ENCODE assay signal across 8 cellular contexts in genomic region chr5:32233696-32234447, GRCh38. TPM values are rescaled to one million over a fixed set of nuclear protein-coding genes. Genes with fewer than 3 reads are reported as not detected.
A peak's percentile ranks its signal among the peaks of the same experiment; 100 is the strongest.
DNase-seq lines count a peak whose midpoint lies in the region; ATAC-seq, FAIRE-seq and TF ChIP-seq lines count a peak whose summit lies in the region.

No MANE protein-coding gene starts in this region.

- intact Hi-C loops in breast epithelium (cut with DNase I; ENCODE audit: low total_unique reads) (loop anchor here (10.0 kb wide), 1 partner anchor 81 kb away; the partner anchor contains the start of gene MTMR12), HepG2 (cut with micrococcal nuclease; ENCODE audit: unreplicated experiment) (loop anchor here (1.0 to 2.0 kb wide), 4 partner anchors 41 to 97 kb away; partner anchors contain the start of gene MTMR12), upper lobe of right lung (cut with DNase I) (no loop called here)

- H3K27ac ChIP-seq in breast epithelium, result peak overlapping the region; percentile 87 to 89
- H3K27ac ChIP-seq in HepG2 (ENCODE audit: extremely low read length, insufficient read depth, low read length), result peak overlapping the region; percentile 97
- peak overlapping the region; percentile 63 for H3K27ac ChIP-seq in upper lobe of right lung

- peaks cover 3% of the 10 kb centered on the region for H3K79me2 ChIP-seq in HepG2 (ENCODE audit: insufficient read depth, low read length)

- TF ChIP-seq EP300 in HepG2 (IDR thresholded peaks at IDR 0.05; ENCODE audit: low read depth in 2 of 2, low read length in 2 of 2) (peak; percentile 71 to 95), HepG2 (CRISPR knock-in tag; IDR thresholded peaks at IDR 0.05; ENCODE audit: borderline replicate concordance) (peak; percentile 96)

- POLR2A ChIA-PET in HepG2 (lab: Yijun Ruan, JAX), result interaction anchor here (0.7 to 4.6 kb wide), 24 partner anchors 9 to 298 kb away, joined by 3 to 78 read pairs (median 5); partner anchors contain the start of genes GOLPH3, MTMR12 and ZFR

- no peak for DNase-seq in activated naive CD4-positive, alpha-beta T cell treated with anti-CD3 and anti-CD28 coated beads, Interleukin-2, amount 50 U/mL, for 72 hours (ENCODE audit: low spot score in 2 of 2)
- DNase-seq in activated naive CD4-positive, alpha-beta T cell (lab: John Stamatoyannopoulos, UW), result no peak
- peak in 1 of 2 donors; percentile 86 for DNase-seq in breast epithelium (ENCODE audit: low spot score in 2 of 2)
- DNase-seq in HepG2 (ENCODE audit: low spot score), result peak; percentile 100
- DNase-seq in upper lobe of right lung, result no peak
- DNase-seq in activated gamma-delta T cell treated with Interleukin-2 at 50 U/mL for 16 hours, result no peak
- DNase-seq in activated T-cell treated with anti-CD3 and anti-CD28 coated beads, Interleukin-2, amount 50 U/mL, for 72 hours, result no peak

- H4K20me1 ChIP-seq in HepG2 (ENCODE audit: insufficient read depth, low read length), result no peaks in the 10 kb centered on the region

- TSS peak; percentile 88 for BruUV-seq in HepG2 (replicated peaks; lab: Mats Ljungman, UMichigan)

- H3K4me1 Mint-ChIP-seq in activated T-cell treated with anti-CD3 and anti-CD28 coated beads, Interleukin-2, amount 50 U/mL, for 72 hours (ENCODE audit: low read depth), result peaks cover 13% of the 10 kb centered on the region

- H2AFZ ChIP-seq in HepG2 (ENCODE audit: low read length), result no peak overlapping the region

- in situ Hi-C loops in HepG2 (cut with HindIII; ENCODE audit: extremely low pct_ligation_motif_present, low pct_unique_long_range_greater_than_20kb), result no loop called here

- H3K27ac Mint-ChIP-seq in activated naive CD4-positive, alpha-beta T cell treated with anti-CD3 and anti-CD28 coated beads, Interleukin-2, amount 50 U/mL, for 72 hours, result peak overlapping the region; percentile 41 to 72
- H3K27ac Mint-ChIP-seq in activated T-cell treated with anti-CD3 and anti-CD28 coated beads, Interleukin-2, amount 50 U/mL, for 72 hours, result no peak overlapping the region

- ATAC-seq in activated naive CD4-positive, alpha-beta T cell treated with anti-CD3 and anti-CD28 coated beads, Interleukin-2, amount 50 U/mL, for 72 hours, result no peak
- peak; percentile 98 for ATAC-seq in HepG2
- peak; percentile 70 for ATAC-seq in upper lobe of right lung
- ATAC-seq in activated T-cell treated with anti-CD3 and anti-CD28 coated beads, Interleukin-2, amount 50 U/mL, for 72 hours (replicated peaks in 1 of 2), result no peak
- ATAC-seq in HG02852 (IDR thresholded peaks at IDR 0.05; ENCODE audit: unreplicated experiment), result no peak

- no peaks in the 10 kb centered on the region for H3K9me3 Mint-ChIP-seq in activated naive CD4-positive, alpha-beta T cell treated with anti-CD3 and anti-CD28 coated beads, Interleukin-2, amount 50 U/mL, for 72 hours
- H3K9me3 Mint-ChIP-seq in activated T-cell treated with anti-CD3 and anti-CD28 coated beads, Interleukin-2, amount 50 U/mL, for 72 hours, result no peaks in the 10 kb centered on the region

- H3K36me3 ChIP-seq in breast epithelium (no peaks in the 10 kb centered on the region), HepG2 (replicated peaks in 1 of 2; ENCODE audit: control insufficient read depth in 1 of 2, insufficient read depth in 2 of 2, low read length in 2 of 2) (peaks cover 14 to 55% of the 10 kb centered on the region in 2 experiments), upper lobe of right lung (peaks cover 52% of the 10 kb centered on the region)

- peak overlapping the region; percentile 78 for H3K9ac ChIP-seq in HepG2 (ENCODE audit: insufficient read depth, low read depth, low read length)

- no peak overlapping the region for H3K4me3 Mint-ChIP-seq in activated T-cell treated with anti-CD3 and anti-CD28 coated beads, Interleukin-2, amount 50 U/mL, for 72 hours

- peaks cover 0 to 3% of the 10 kb centered on the region in 2 donors for H3K36me3 Mint-ChIP-seq in activated naive CD4-positive, alpha-beta T cell treated with anti-CD3 and anti-CD28 coated beads, Interleukin-2, amount 50 U/mL, for 72 hours
- peaks cover 5 to 12% of the 10 kb centered on the region in 2 donors for H3K36me3 Mint-ChIP-seq in activated T-cell treated with anti-CD3 and anti-CD28 coated beads, Interleukin-2, amount 50 U/mL, for 72 hours (ENCODE audit: insufficient read depth in 2 of 2)

- no peak for TF ChIP-seq CTCF in breast epithelium (IDR thresholded peaks at IDR 0.05)
- no peak for TF ChIP-seq CTCF in HepG2 (CRISPR knock-in tag; IDR thresholded peaks at IDR 0.05)
- TF ChIP-seq CTCF in upper lobe of right lung (IDR thresholded peaks at IDR 0.05), result no peak

- H3K4me1 ChIP-seq in breast epithelium, result peaks cover 0 to 18% of the 10 kb centered on the region in 2 donors
- peaks cover 56% of the 10 kb centered on the region for H3K4me1 ChIP-seq in HepG2 (ENCODE audit: insufficient read depth, low read length)
- H3K4me1 ChIP-seq in upper lobe of right lung, result peaks cover 29% of the 10 kb centered on the region

- WGBS in HepG2 (ENCODE audit: low lambda C conversion rate), result 2% methylated on average over 10 of the region's 10 CpGs

- TF ChIP-seq RAD21 in HepG2 (CRISPR knock-in tag; IDR thresholded peaks at IDR 0.05), result peak; percentile 8; the same call in 1 of the 2 replicates

- CTCF ChIA-PET in HepG2 (lab: Yijun Ruan, JAX; ENCODE audit: low intra/inter-chr PET ratio, low total read pairs), result interaction anchor here (1.4 to 2.8 kb wide), 2 partner anchors 86 to 95 kb away, joined by 3 to 19 read pairs; no protein-coding TSS in a partner anchor

- no peaks in the 10 kb centered on the region for H3K27me3 Mint-ChIP-seq in activated T-cell treated with anti-CD3 and anti-CD28 coated beads, Interleukin-2, amount 50 U/mL, for 72 hours (ENCODE audit: low read depth)

- TF ChIP-seq POLR2A in breast epithelium (IDR thresholded peaks at IDR 0.05), result no peak
- peak; percentile 69 to 86 for TF ChIP-seq POLR2A in HepG2 (IDR thresholded peaks at IDR 0.05; ENCODE audit: insufficient read depth in 1 of 2, low read depth in 2 of 2, low read length in 2 of 2)

- H3K4me2 ChIP-seq in HepG2 (ENCODE audit: low read depth, low read length), result peak overlapping the region; percentile 89

- no peaks in the 10 kb centered on the region for H3K27me3 ChIP-seq in breast epithelium
- H3K27me3 ChIP-seq in HepG2 (ENCODE audit: control insufficient read depth in 1 of 2, insufficient read depth in 2 of 2, low read length in 2 of 2), result no peaks in the 10 kb centered on the region
- no peaks in the 10 kb centered on the region for H3K27me3 ChIP-seq in upper lobe of right lung

- peak; percentile 100 for FAIRE-seq in HepG2 (lab: Jason Lieb, UNC)

- H3K4me3 ChIP-seq in breast epithelium, result peak overlapping the region in 1 of 3 donors; percentile 18
- peak overlapping the region; percentile 2 to 55 (median 10); a peak in 5 of 6 replicates for H3K4me3 ChIP-seq in HepG2 (replicated peaks in 1 of 3; ENCODE audit: insufficient read depth in 1 of 3, low read depth in 2 of 3, low read length in 3 of 3)
- H3K4me3 ChIP-seq in upper lobe of right lung, result no peak overlapping the region

- H3K9me3 ChIP-seq in breast epithelium, result no peaks in the 10 kb centered on the region
- no peaks in the 10 kb centered on the region for H3K9me3 ChIP-seq in HepG2 (ENCODE audit: low read length)
- no peaks in the 10 kb centered on the region for H3K9me3 ChIP-seq in upper lobe of right lung

TF ChIP-seq in HepG2, 621 proteins besides CTCF, POLR2A, EP300 and RAD21 (continues in another document):
- TF ChIP-seq ZNF773 (CRISPR knock-in tag; IDR thresholded peaks at IDR 0.05; ENCODE audit: borderline replicate concordance), result no peak
- TF ChIP-seq ZFP1 (CRISPR knock-in tag; IDR thresholded peaks at IDR 0.05), result no peak
- TF ChIP-seq MAFK (conservative IDR thresholded peaks at IDR 0.05 in 1 of 2, IDR thresholded peaks at IDR 0.05 in 1 of 2; ENCODE audit: low read length in 2 of 2), result 0 out of 4 replicates have a peak, but pooled peaks of 1 of the 2 experiments have one; percentile 0

RNA-seq across cellular contexts. Expression of gene GOLPH3, which starts 59.8 kb away (rescaled TPM):
- 10 to 100 TPM; 35.9 to 56.9 TPM for total RNA-seq in activated naive CD4-positive, alpha-beta T cell treated with anti-CD3 and anti-CD28 coated beads, Interleukin-2, amount 50 U/mL, for 72 hours
- total RNA-seq in breast epithelium (100 to 1,000 TPM in 1 of 3 donors, 10 to 100 TPM in 2; 83.2 to 100 (median 87.8) TPM), HepG2 (2016; rRNA removed; fragmentation: Illumina TruSeq; extraction: Trizol) (84.5 and 102 TPM in 2 replicates), upper lobe of right lung (112 TPM)
- total RNA-seq in HepG2 (2016; cell fraction: cytosol; rRNA removed; fragmentation: Illumina TruSeq; extraction: Trizol; ENCODE audit: low read depth), result 20.7 and 21.6 TPM in 2 replicates
- total RNA-seq in HepG2 (2016; cell fraction: insoluble cytoplasmic fraction; rRNA removed; fragmentation: Illumina TruSeq; extraction: Trizol), result 86.0 and 93.9 TPM in 2 replicates
- total RNA-seq in HepG2 (2016; cell fraction: membrane; rRNA removed; fragmentation: Illumina TruSeq; extraction: Trizol), result 76.0 and 82.4 TPM in 2 replicates
- total RNA-seq in HepG2 (2016; cell fraction: nucleus; rRNA removed; fragmentation: Illumina TruSeq; extraction: Trizol), result 42.1 and 43.2 TPM in 2 replicates
- polyA plus RNA-seq in HepG2 (2011; rRNA removed), result 52.5 and 59.5 TPM in 2 replicates
- polyA plus RNA-seq in HepG2 (2011; cell fraction: cytosol; rRNA removed), result 36.8 and 52.8 TPM in 2 replicates
- polyA plus RNA-seq in HepG2 (2011; cell fraction: nucleus; rRNA removed), result 22.0 TPM in 2 replicates
- 57.7 and 69.6 TPM in 2 replicates for polyA plus RNA-seq in HepG2 (2012)
- 12.8 and 16.5 TPM in 2 replicates for polyA plus RNA-seq in HepG2 (2016; cell fraction: cytosol; fragmentation: Illumina TruSeq; extraction: Trizol; ENCODE audit: low read depth)
- 135 and 138 TPM in 2 replicates for polyA plus RNA-seq in HepG2 (2016; cell fraction: insoluble cytoplasmic fraction; fragmentation: Illumina TruSeq; extraction: Trizol; ENCODE audit: low read depth)
- polyA plus RNA-seq in HepG2 (2016; cell fraction: membrane; fragmentation: Illumina TruSeq; extraction: Trizol; ENCODE audit: low read depth), result 56.5 and 60.8 TPM in 2 replicates
- 72.8 and 76.3 TPM in 2 replicates for polyA plus RNA-seq in HepG2 (2016; cell fraction: nucleus; fragmentation: Illumina TruSeq; extraction: Trizol; ENCODE audit: insufficient read depth, low read depth)
- polyA minus RNA-seq in HepG2 (2011; rRNA and poly(A)+ RNA removed; ENCODE audit: low replicate concordance), result 91.4 and 138 TPM in 2 replicates
- polyA minus RNA-seq in HepG2 (2011; cell fraction: cytosol; rRNA and poly(A)+ RNA removed), result 69.1 and 70.2 TPM in 2 replicates
- polyA minus RNA-seq in HepG2 (2011; cell fraction: nucleus; rRNA and poly(A)+ RNA removed), result 52.3 and 58.3 TPM in 2 replicates
- total RNA-seq in activated T-cell treated with anti-CD3 and anti-CD28 coated beads, Interleukin-2, amount 50 U/mL, for 72 hours, result 10 to 100 TPM; 72.3 to 73.2 TPM

Comparison
In these comparisons a context has a peak if more than half of its experiments do, and no peak if none do; other contexts are left out.
1. ATAC-seq: peak in HepG2 (single experiment) and upper lobe of right lung (single experiment); none in activated naive CD4-positive, alpha-beta T cell treated with anti-CD3 and anti-CD28 coated beads, Interleukin-2, amount 50 U/mL, for 72 hours (0 of 2), activated T-cell treated with anti-CD3 and anti-CD28 coated beads, Interleukin-2, amount 50 U/mL, for 72 hours (0 of 2) and HG02852 (single experiment).
2. Peak in every context shown above with its lines, with median percentiles within 50 percentile points of each other: H3K27ac ChIP-seq.